9 cellular contexts compared by ENCODE assay signal in the genomic region with DNA sequence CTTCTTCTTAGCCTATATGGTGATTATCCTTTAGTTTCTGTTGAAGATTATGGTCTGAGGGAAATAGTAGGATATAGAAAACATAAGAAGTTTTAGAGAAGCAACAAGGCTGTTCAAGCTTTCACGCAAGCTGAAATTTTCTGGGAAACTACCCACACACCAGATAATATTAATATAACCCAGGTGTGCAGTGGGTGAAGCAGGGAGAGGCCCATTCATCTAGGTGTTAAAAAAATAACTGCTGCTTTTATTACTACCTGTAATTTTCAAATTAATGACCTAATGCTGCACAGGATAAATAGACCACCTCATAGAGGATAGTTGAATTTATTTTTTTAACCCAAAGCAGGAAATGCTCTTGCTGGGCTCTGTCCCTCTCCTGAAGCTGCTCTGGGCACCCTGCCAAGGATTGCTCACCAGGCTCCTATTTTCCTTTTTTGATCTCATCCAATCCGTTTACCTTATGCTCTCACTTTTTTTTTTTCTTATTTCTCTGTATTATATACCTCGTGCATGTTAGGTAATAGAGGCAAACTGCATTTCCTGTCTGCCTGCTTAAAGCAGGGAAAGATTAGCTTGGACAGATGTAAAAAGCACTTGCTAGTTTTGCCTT.
DNase-seq lines count a peak whose midpoint lies in the region; ATAC-seq and TF ChIP-seq lines count a peak whose summit lies in the region.
"Had no signal": no experiment of that assay in that cellular context is flagged by ENCODE, and none has a peak within 500 bp of the region (broad histone marks: within the 10 kb centered on the region; RNA-seq: fewer than 3 reads in every experiment).

No MANE protein-coding gene starts in this region.

- no peaks in the 10 kb centered on the region for H3K27me3 Mint-ChIP-seq in natural killer cell treated with Interleukin-12 subunit alpha and Interleukin-12 subunit beta and Interleukin-15 and Interleukin-18, amount 100 ng/mL, for 72 hours
- H3K27me3 Mint-ChIP-seq: activated naive CD4-positive, alpha-beta T cell treated with anti-CD3 and anti-CD28 coated beads, Interleukin-2, amount 50 U/mL, for 24 hours had no signal

- TF ChIP-seq CTCF in WERI-Rb-1 (IDR thresholded peaks at IDR 0.05; ENCODE audit: low read depth, low read length), result no peak

- H3K4me3 Mint-ChIP-seq in natural killer cell treated with Interleukin-12 subunit alpha and Interleukin-12 subunit beta and Interleukin-15 and Interleukin-18, amount 100 ng/mL, for 72 hours, result no peak overlapping the region
- H3K4me3 Mint-ChIP-seq: activated naive CD4-positive, alpha-beta T cell treated with anti-CD3 and anti-CD28 coated beads, Interleukin-2, amount 50 U/mL, for 24 hours had no signal

- DNase-seq in DMS153 (lab: John Stamatoyannopoulos, UW), result peak; percentile 70
- peak; percentile 85 for DNase-seq in NCI-H2029 (lab: John Stamatoyannopoulos, UW)
- DNase-seq in WERI-Rb-1, result peak; percentile 62
- DNase-seq in right cardiac atrium, result peak; percentile 74 to 82 (median 78)
- DNase-seq in natural killer cell treated with Interleukin-12 subunit alpha and Interleukin-12 subunit beta and Interleukin-15 and Interleukin-18, amount 100 ng/mL, for 72 hours (ENCODE audit: low spot score), result no peak
- no peak for DNase-seq in ecto neural progenitor cell (ENCODE audit: low spot score)

- H3K9me3 ChIP-seq in WERI-Rb-1 (ENCODE audit: severe bottlenecking), result no peaks in the 10 kb centered on the region
- no peaks in the 10 kb centered on the region for H3K9me3 ChIP-seq in right cardiac atrium (ENCODE audit: control insufficient read depth, low read length)

- no peaks in the 10 kb centered on the region for H3K27me3 ChIP-seq in WERI-Rb-1 (ENCODE audit: insufficient read depth, low read depth, severe bottlenecking)
- H3K27me3 ChIP-seq in right cardiac atrium (ENCODE audit: control insufficient read depth, insufficient read depth), result no peaks in the 10 kb centered on the region

- H3K4me1 Mint-ChIP-seq in natural killer cell treated with Interleukin-12 subunit alpha and Interleukin-12 subunit beta and Interleukin-15 and Interleukin-18, amount 100 ng/mL, for 72 hours (ENCODE audit: low read depth in 2 of 2), result peaks cover 0 to 5% of the 10 kb centered on the region in 2 donors

- no peaks in the 10 kb centered on the region for H3K9me3 Mint-ChIP-seq in natural killer cell treated with Interleukin-12 subunit alpha and Interleukin-12 subunit beta and Interleukin-15 and Interleukin-18, amount 100 ng/mL, for 72 hours
- H3K9me3 Mint-ChIP-seq: activated naive CD4-positive, alpha-beta T cell treated with anti-CD3 and anti-CD28 coated beads, Interleukin-2, amount 50 U/mL, for 24 hours had no signal

- peaks cover 12% of the 10 kb centered on the region for H3K4me1 ChIP-seq in right cardiac atrium (ENCODE audit: control insufficient read depth, insufficient read depth, low read length)

- H3K36me3 Mint-ChIP-seq in natural killer cell treated with Interleukin-12 subunit alpha and Interleukin-12 subunit beta and Interleukin-15 and Interleukin-18, amount 100 ng/mL, for 72 hours, result no peaks in the 10 kb centered on the region

- 25% methylated on average over 3 of the region's 3 CpGs for WGBS in right cardiac atrium

- H3K4me3 ChIP-seq in WERI-Rb-1 (ENCODE audit: low read depth, low read length) (no peak overlapping the region), right cardiac atrium (ENCODE audit: low read length) (no peak overlapping the region)

- H3K27ac ChIP-seq in WERI-Rb-1 (no peak overlapping the region), right cardiac atrium (ENCODE audit: low read length) (no peak overlapping the region)

- ATAC-seq in right cardiac atrium, result peak in 1 of 2 donors; percentile 53
- ATAC-seq in natural killer cell treated with Interleukin-12 subunit alpha and Interleukin-12 subunit beta and Interleukin-15 and Interleukin-18, amount 100 ng/mL, for 72 hours, result no peak
- no peak for ATAC-seq in GM18511 (IDR thresholded peaks at IDR 0.05; ENCODE audit: unreplicated experiment)
- no peak for ATAC-seq in HG02840 (IDR thresholded peaks at IDR 0.05; ENCODE audit: low FRiP score, unreplicated experiment)

- no peaks in the 10 kb centered on the region for H3K36me3 ChIP-seq in WERI-Rb-1

- H3K27ac Mint-ChIP-seq in natural killer cell treated with Interleukin-12 subunit alpha and Interleukin-12 subunit beta and Interleukin-15 and Interleukin-18, amount 100 ng/mL, for 72 hours, result no peak overlapping the region
- H3K27ac Mint-ChIP-seq: activated naive CD4-positive, alpha-beta T cell treated with anti-CD3 and anti-CD28 coated beads, Interleukin-2, amount 50 U/mL, for 24 hours had no signal

- intact Hi-C loops in right cardiac atrium (cut with DNase I), result no loop called here

Comparison
In these comparisons a context has a peak if more than half of its experiments do, and no peak if none do; other contexts are left out.
1. DNase-seq: peak in DMS153 (single experiment), NCI-H2029 (single experiment), WERI-Rb-1 (single experiment) and right cardiac atrium (3 of 3); none in natural killer cell treated with Interleukin-12 subunit alpha and Interleukin-12 subunit beta and Interleukin-15 and Interleukin-18, amount 100 ng/mL, for 72 hours (single experiment) and ecto neural progenitor cell (single experiment).